Comparison of ENCODE assay signal across 14 cellular contexts in the genomic region with DNA sequence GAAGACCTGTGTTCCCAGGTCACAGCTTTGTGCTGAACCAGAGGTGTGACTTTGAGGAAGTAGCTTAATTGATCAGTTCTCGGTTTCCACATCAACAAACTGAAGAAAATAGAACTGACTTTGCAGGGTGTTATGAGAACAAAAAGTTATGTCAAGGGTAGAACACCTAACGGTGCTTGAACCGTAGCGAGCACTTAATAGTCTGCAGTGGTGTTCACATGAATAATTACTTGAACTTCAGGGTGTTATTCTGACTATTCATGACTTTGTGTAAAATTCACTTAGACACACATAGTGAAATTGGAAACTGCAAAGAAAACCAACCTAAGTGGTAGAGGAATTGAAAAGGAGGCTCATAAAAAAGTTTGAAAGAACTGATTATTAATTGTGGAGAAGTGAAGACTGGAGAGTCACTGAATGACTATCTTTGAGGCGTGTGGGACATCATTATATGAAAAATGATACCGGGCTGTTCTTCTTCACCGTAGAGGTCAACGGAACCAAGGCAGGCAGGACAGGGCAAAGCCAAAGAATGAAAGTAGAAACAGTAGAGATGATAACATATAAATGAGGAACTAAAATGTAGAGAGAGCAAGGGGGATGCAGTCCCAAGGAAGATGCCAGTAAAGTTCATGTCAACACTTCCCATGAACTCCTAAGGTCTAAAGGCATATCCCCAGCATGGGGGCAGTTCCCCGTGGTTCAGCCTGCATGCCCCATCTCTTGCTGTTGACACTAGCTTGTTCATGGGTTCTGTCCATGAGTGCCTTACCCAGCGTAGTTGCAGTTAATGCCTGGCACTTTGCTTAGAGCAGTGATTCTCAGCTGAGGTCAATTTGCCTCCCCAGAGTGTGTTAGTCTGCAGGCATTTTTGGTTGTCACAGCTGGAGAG.
DNase-seq lines count a peak whose midpoint lies in the region; ATAC-seq, FAIRE-seq and TF ChIP-seq lines count a peak whose summit lies in the region.
"Had no signal": no experiment of that assay in that cellular context is flagged by ENCODE, and none has a peak within 500 bp of the region (broad histone marks: within the 10 kb centered on the region; RNA-seq: fewer than 3 reads in every experiment).

No MANE protein-coding gene starts in this region.

- no peak overlapping the region for H2AFZ ChIP-seq in keratinocyte (ENCODE audit: control insufficient read depth, low read length)

- dilution Hi-C loops in keratinocyte (cut with MboI; ENCODE audit: extremely low pct_ligation_motif_present, low sequenced_read_pairs), result no loop called here

- no peak overlapping the region for H3K4me3 ChIP-seq in keratinocyte (ENCODE audit: control insufficient read depth in 2 of 3, extremely low read depth in 1 of 3, insufficient read depth in 2 of 3, low read depth in 1 of 3, low read length in 3 of 3)
- H3K4me3 ChIP-seq: esophagus muscularis mucosa, SJSA1 had no signal

- H3K9me3 ChIP-seq in keratinocyte (ENCODE audit: control insufficient read depth, low read depth, low read length), result no peaks in the 10 kb centered on the region
- H3K9me3 ChIP-seq: esophagus muscularis mucosa, SJSA1 had no signal

- H3K9me3 Mint-ChIP-seq in natural killer cell treated with Interleukin-12 subunit alpha and Interleukin-12 subunit beta and Interleukin-15 and Interleukin-18, amount 100 ng/mL, for 72 hours, result peaks cover 4% of the 10 kb centered on the region
- H3K9me3 Mint-ChIP-seq in activated T-helper 1 cell treated with anti-CD3 and anti-CD28 coated beads, Interleukin-12 subunit alpha, Interleukin-12 subunit beta, Interleukin-2, Interleukin-4 antibody, amounts not matched to agents 30 ng/mL and 10 ng/mL and 1 ng/mL, durations not matched to agents 14 hours and 24 hours and 36 hours, result no peaks in the 10 kb centered on the region

- TF ChIP-seq CTCF in keratinocyte (optimal IDR thresholded peaks at IDR 0.05 in 1 of 3, IDR thresholded peaks at IDR 0.05 in 1 of 3, conservative IDR thresholded peaks at IDR 0.05 in 1 of 3; ENCODE audit: extremely low read depth in 1 of 3, insufficient read depth in 2 of 3, low read length in 3 of 3), result no peak

- FAIRE-seq in keratinocyte (lab: Jason Lieb, UNC), result peak; percentile 29

- H3K4me2 ChIP-seq in keratinocyte (ENCODE audit: control insufficient read depth, extremely low read depth, insufficient read depth, low read depth, low read length), result no peak overlapping the region

- H3K4me3 Mint-ChIP-seq in natural killer cell treated with Interleukin-12 subunit alpha and Interleukin-12 subunit beta and Interleukin-15 and Interleukin-18, amount 100 ng/mL, for 72 hours, result no peak overlapping the region
- H3K4me3 Mint-ChIP-seq in activated T-helper 1 cell treated with anti-CD3 and anti-CD28 coated beads, Interleukin-12 subunit alpha, Interleukin-12 subunit beta, Interleukin-2, Interleukin-4 antibody, amounts not matched to agents 30 ng/mL and 10 ng/mL and 1 ng/mL, durations not matched to agents 14 hours and 24 hours and 36 hours, result no peak overlapping the region

- no peaks in the 10 kb centered on the region for H3K9me1 ChIP-seq in keratinocyte (ENCODE audit: control insufficient read depth, extremely low read depth, insufficient read depth, low read length)

- H3K4me1 Mint-ChIP-seq in natural killer cell treated with Interleukin-12 subunit alpha and Interleukin-12 subunit beta and Interleukin-15 and Interleukin-18, amount 100 ng/mL, for 72 hours (ENCODE audit: low read depth in 2 of 2), result no peaks in the 10 kb centered on the region
- H3K4me1 Mint-ChIP-seq in activated T-helper 1 cell treated with anti-CD3 and anti-CD28 coated beads, Interleukin-12 subunit alpha, Interleukin-12 subunit beta, Interleukin-2, Interleukin-4 antibody, amounts not matched to agents 30 ng/mL and 10 ng/mL and 1 ng/mL, durations not matched to agents 14 hours and 24 hours and 36 hours (ENCODE audit: low read depth), result no peaks in the 10 kb centered on the region

- no peaks in the 10 kb centered on the region for H3K4me1 ChIP-seq in keratinocyte (ENCODE audit: control insufficient read depth, extremely low read depth, insufficient read depth, low read length)
- H3K4me1 ChIP-seq: SJSA1 had no signal

- no peak overlapping the region for H3K27ac Mint-ChIP-seq in natural killer cell treated with Interleukin-12 subunit alpha and Interleukin-12 subunit beta and Interleukin-15 and Interleukin-18, amount 100 ng/mL, for 72 hours
- no peak overlapping the region for H3K27ac Mint-ChIP-seq in activated T-helper 1 cell treated with anti-CD3 and anti-CD28 coated beads, Interleukin-12 subunit alpha, Interleukin-12 subunit beta, Interleukin-2, Interleukin-4 antibody, amounts not matched to agents 30 ng/mL and 10 ng/mL and 1 ng/mL, durations not matched to agents 14 hours and 24 hours and 36 hours

- no peaks in the 10 kb centered on the region for H3K36me3 Mint-ChIP-seq in natural killer cell treated with Interleukin-12 subunit alpha and Interleukin-12 subunit beta and Interleukin-15 and Interleukin-18, amount 100 ng/mL, for 72 hours
- H3K36me3 Mint-ChIP-seq in activated T-helper 1 cell treated with anti-CD3 and anti-CD28 coated beads, Interleukin-12 subunit alpha, Interleukin-12 subunit beta, Interleukin-2, Interleukin-4 antibody, amounts not matched to agents 30 ng/mL and 10 ng/mL and 1 ng/mL, durations not matched to agents 14 hours and 24 hours and 36 hours (ENCODE audit: low read depth), result no peaks in the 10 kb centered on the region

- H3K79me2 ChIP-seq in keratinocyte (ENCODE audit: control insufficient read depth, insufficient read depth, low read length), result no peaks in the 10 kb centered on the region

- DNase-seq in keratinocyte (ENCODE audit: low read depth, low spot score) (no peak), HEK293T (ENCODE audit: extremely low spot score) (no peak), NCI-H2029 treated with DMSO at 0.1 percent for 48 hours (lab: John Stamatoyannopoulos, UW) (no peak)
- DNase-seq in natural killer cell treated with Interleukin-12 subunit alpha and Interleukin-12 subunit beta and Interleukin-15 and Interleukin-18, amount 100 ng/mL, for 72 hours (ENCODE audit: low spot score), result no peak
- DNase-seq in activated T-helper 1 cell treated with anti-CD3 and anti-CD28 coated beads, Interleukin-12 subunit alpha, Interleukin-12 subunit beta, Interleukin-2, Interleukin-4 antibody, amounts not matched to agents 30 ng/mL and 10 ng/mL and 1 ng/mL, durations not matched to agents 14 hours and 24 hours and 36 hours (ENCODE audit: low spot score), result no peak
- DNase-seq: activated gamma-delta T cell, cerebellar nuclear complex, Karpas-422 had no signal

- intact Hi-C loops in activated T-helper 1 cell treated with anti-CD3 and anti-CD28 coated beads, Interleukin-12 subunit alpha, Interleukin-12 subunit beta, Interleukin-2, Interleukin-4 antibody, amounts not matched to agents 30 ng/mL and 10 ng/mL and 1 ng/mL, durations not matched to agents 14 hours and 24 hours and 36 hours (cut with micrococcal nuclease), result no loop called here

- POLR2A ChIA-PET in HEK293T (lab: Yijun Ruan, JAX), result interaction anchor here (0.9 kb wide), 1 partner anchor 118 kb away, joined by 3 read pairs; no protein-coding TSS in a partner anchor

- no peak overlapping the region for H3K27ac ChIP-seq in keratinocyte (ENCODE audit: control insufficient read depth, insufficient read depth, low read length)
- H3K27ac ChIP-seq: esophagus muscularis mucosa, SJSA1 had no signal

- ATAC-seq in GM19025 (IDR thresholded peaks at IDR 0.05; ENCODE audit: low read depth, unreplicated experiment) (peak; percentile 61), GM21737 (IDR thresholded peaks at IDR 0.05; ENCODE audit: unreplicated experiment) (peak; percentile 79), HG03103 (IDR thresholded peaks at IDR 0.05; ENCODE audit: low read depth, unreplicated experiment) (peak; percentile 71)
- no peak for ATAC-seq in natural killer cell treated with Interleukin-12 subunit alpha and Interleukin-12 subunit beta and Interleukin-15 and Interleukin-18, amount 100 ng/mL, for 72 hours
- ATAC-seq: activated CD4-positive, CD25-positive, alpha-beta regulatory T cell treated with anti-CD3 and anti-CD28 coated beads, Interleukin-2, amount 50 U/mL, for 24 hours had no signal

- H3K27me3 Mint-ChIP-seq in natural killer cell treated with Interleukin-12 subunit alpha and Interleukin-12 subunit beta and Interleukin-15 and Interleukin-18, amount 100 ng/mL, for 72 hours, result peaks cover 0 to 2% of the 10 kb centered on the region in 2 donors
- H3K27me3 Mint-ChIP-seq in activated T-helper 1 cell treated with anti-CD3 and anti-CD28 coated beads, Interleukin-12 subunit alpha, Interleukin-12 subunit beta, Interleukin-2, Interleukin-4 antibody, amounts not matched to agents 30 ng/mL and 10 ng/mL and 1 ng/mL, durations not matched to agents 14 hours and 24 hours and 36 hours (ENCODE audit: insufficient read depth), result no peaks in the 10 kb centered on the region

- no peaks in the 10 kb centered on the region for H4K20me1 ChIP-seq in keratinocyte (ENCODE audit: control insufficient read depth, extremely low read depth, insufficient read depth, low read length)

- H3K9ac ChIP-seq in keratinocyte (ENCODE audit: control insufficient read depth, extremely low read depth, insufficient read depth, low read length), result no peak overlapping the region

- peaks cover 11% of the 10 kb centered on the region in 2 experiments for H3K36me3 ChIP-seq in keratinocyte (ENCODE audit: control insufficient read depth in 2 of 2, extremely low read depth in 1 of 2, insufficient read depth in 2 of 2, low read length in 2 of 2)

- CTCF ChIA-PET in HEK293T (lab: Yijun Ruan, JAX), result no interaction called here

- H3K27me3 ChIP-seq in keratinocyte (ENCODE audit: control insufficient read depth, extremely low read depth, insufficient read depth, low read length), result no peaks in the 10 kb centered on the region
- H3K27me3 ChIP-seq: esophagus muscularis mucosa, SJSA1 had no signal

TF ChIP-seq in HEK293T, 16 proteins besides CTCF, POLR2A, EP300 and RAD21 (continues in another document):
- TF ChIP-seq ZNF384 (IDR thresholded peaks at IDR 0.05) (no peak), SP1 (IDR thresholded peaks at IDR 0.05) (no peak), ARNT (IDR thresholded peaks at IDR 0.05) (no peak), SUZ12 (IDR thresholded peaks at IDR 0.05) (no peak), BHLHE40 (IDR thresholded peaks at IDR 0.05; ENCODE audit: borderline replicate concordance) (no peak), NFRKB (IDR thresholded peaks at IDR 0.05) (no peak), ELF4 (IDR thresholded peaks at IDR 0.05) (no peak), TARDBP (IDR thresholded peaks at IDR 0.05) (no peak), L3MBTL2 (conservative IDR thresholded peaks at IDR 0.05) (no peak)
- TF ChIP-seq, protein P1, sequence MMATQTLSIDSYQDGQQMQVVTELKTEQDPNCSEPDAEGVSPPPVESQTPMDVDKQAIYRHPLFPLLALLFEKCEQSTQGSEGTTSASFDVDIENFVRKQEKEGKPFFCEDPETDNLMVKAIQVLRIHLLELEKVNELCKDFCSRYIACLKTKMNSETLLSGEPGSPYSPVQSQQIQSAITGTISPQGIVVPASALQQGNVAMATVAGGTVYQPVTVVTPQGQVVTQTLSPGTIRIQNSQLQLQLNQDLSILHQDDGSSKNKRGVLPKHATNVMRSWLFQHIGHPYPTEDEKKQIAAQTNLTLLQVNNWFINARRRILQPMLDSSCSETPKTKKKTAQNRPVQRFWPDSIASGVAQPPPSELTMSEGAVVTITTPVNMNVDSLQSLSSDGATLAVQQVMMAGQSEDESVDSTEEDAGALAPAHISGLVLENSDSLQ (IDR thresholded peaks at IDR 0.05), result no peak

Comparison
In these comparisons a context has a peak if more than half of its experiments do, and no peak if none do; other contexts are left out.
1. ATAC-seq: peak in GM19025 (single experiment), GM21737 (single experiment) and HG03103 (single experiment); none in natural killer cell treated with Interleukin-12 subunit alpha and Interleukin-12 subunit beta and Interleukin-15 and Interleukin-18, amount 100 ng/mL, for 72 hours (0 of 2).